ENCODE assay signal across 14 cellular contexts in the genomic region with DNA sequence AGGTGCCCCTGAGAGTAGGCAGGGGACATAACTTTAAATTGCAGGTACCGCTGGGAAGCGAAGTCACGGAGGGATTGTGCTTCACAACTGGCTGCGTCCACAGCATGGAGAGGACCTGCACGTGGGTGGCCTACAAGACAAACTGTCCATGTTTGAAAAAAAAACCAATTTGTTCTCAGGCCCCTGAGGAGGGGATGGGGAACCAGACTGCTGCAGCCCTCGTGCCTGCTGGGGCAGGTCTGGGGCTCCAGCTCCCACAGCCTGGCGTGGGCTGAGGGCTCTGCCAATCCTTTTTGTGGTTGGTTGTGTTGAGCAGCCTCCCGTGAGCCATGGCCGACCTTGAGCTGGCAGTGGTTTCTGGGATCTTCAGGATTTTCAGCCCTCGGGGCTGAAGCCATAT. TPM values are rescaled to one million over a fixed set of nuclear protein-coding genes. Genes with fewer than 3 reads are reported as not detected.
"Had no signal": no experiment of that assay in that cellular context is flagged by ENCODE, and none has a peak within 500 bp of the region (broad histone marks: within the 10 kb centered on the region; RNA-seq: fewer than 3 reads in every experiment).

No MANE protein-coding gene starts in this region.

- H3K79me2 ChIP-seq: parathyroid adenoma had no signal

- H2AFZ ChIP-seq: parathyroid adenoma had no signal

- H3K4me1 ChIP-seq: parathyroid adenoma had no signal

- H3K27me3 Mint-ChIP-seq: activated naive CD8-positive, alpha-beta T cell treated with anti-CD3 and anti-CD28 coated beads for 36 hours; brain had no signal

- H3K4me3 ChIP-seq: coronary artery had no signal

- H3K27ac ChIP-seq: parathyroid adenoma had no signal

- DNase-seq: activated CD4-positive, alpha-beta T cell treated with anti-CD3 and anti-CD28 coated beads, Interleukin-2, amount 50 U/mL, for 4 hours; activated gamma-delta T cell treated with Interleukin-2 at 50 U/mL for 16 hours; activated naive CD8-positive, alpha-beta T cell treated with anti-CD3 and anti-CD28 coated beads for 36 hours; amygdala; central memory CD4-positive, alpha-beta T cell; stimulated activated CD4-positive, alpha-beta T cell treated with anti-CD3 and anti-CD28 coated beads, Interleukin-12 subunit alpha, Interleukin-12 subunit beta, amount 100 ng/mL, for 4 hours; stimulated activated CD4-positive, alpha-beta T cell treated with anti-CD3 and anti-CD28 coated beads, Interleukin-1b, Interleukin-23, amount 100 ng/mL, for 48 hours; stimulated activated CD8-positive, alpha-beta memory T cell treated with anti-CD3 and anti-CD28 coated beads, Interleukin-4, amount 100 ng/mL, for 48 hours; stimulated activated naive CD4-positive, alpha-beta T cell had no signal

- H3K9me3 Mint-ChIP-seq: activated naive CD8-positive, alpha-beta T cell treated with anti-CD3 and anti-CD28 coated beads for 36 hours; activated T-helper 1 cell treated with anti-CD3 and anti-CD28 coated beads, Interleukin-12 subunit alpha, Interleukin-12 subunit beta, Interleukin-2, Interleukin-4 antibody, amounts not matched to agents 30 ng/mL and 10 ng/mL and 1 ng/mL, durations not matched to agents 14 hours and 24 hours and 36 hours; brain; T-helper 2 cell treated with Interferon-gamma antibody and Interleukin-4, amounts not matched to agents 5 μg/mL and 100 μg/mL, for 36 hours had no signal

- H3K9ac ChIP-seq: parathyroid adenoma had no signal

- H3K4me1 Mint-ChIP-seq: activated naive CD8-positive, alpha-beta T cell treated with anti-CD3 and anti-CD28 coated beads for 36 hours had no signal

- H3K4me3 Mint-ChIP-seq: activated naive CD8-positive, alpha-beta T cell treated with anti-CD3 and anti-CD28 coated beads for 36 hours; activated T-helper 1 cell treated with anti-CD3 and anti-CD28 coated beads, Interleukin-12 subunit alpha, Interleukin-12 subunit beta, Interleukin-2, Interleukin-4 antibody, amounts not matched to agents 30 ng/mL and 10 ng/mL and 1 ng/mL, durations not matched to agents 14 hours and 24 hours and 36 hours; brain; T-helper 2 cell treated with Interferon-gamma antibody and Interleukin-4, amounts not matched to agents 5 μg/mL and 100 μg/mL, for 36 hours had no signal

RNA-seq across cellular contexts. Expression of a gene that starts 9.7 kb away (rescaled TPM):
- total RNA-seq: activated T-helper 1 cell treated with anti-CD3 and anti-CD28 coated beads, Interleukin-12 subunit alpha, Interleukin-12 subunit beta, Interleukin-2, Interleukin-4 antibody, amounts not matched to agents 30 ng/mL and 10 ng/mL and 1 ng/mL, durations not matched to agents 14 hours and 24 hours and 36 hours had no signal
